In genomic region chr16:50816901-50817555, GRCh38 we compare ENCODE assay signal across 23 cellular contexts.
"Had no signal": no experiment of that assay in that cellular context is flagged by ENCODE, and none has a peak within 500 bp of the region (broad histone marks: within the 10 kb centered on the region; RNA-seq: fewer than 3 reads in every experiment).

No MANE protein-coding gene starts in this region.

- H3K36me3 Mint-ChIP-seq: activated naive CD8-positive, alpha-beta T cell treated with anti-CD3 and anti-CD28 coated beads for 36 hours had no signal

- DNase-seq: activated CD4-positive, alpha-beta memory T cell treated with anti-CD3 and anti-CD28 coated beads, Interleukin-2, amount 10 ng/mL, durations not matched to agents 7 days and 5 days; activated CD4-positive, alpha-beta T cell treated with anti-CD3 and anti-CD28 coated beads for 1 hour; activated CD4-positive, alpha-beta T cell treated with anti-CD3 and anti-CD28 coated beads for 48 hours; activated CD4-positive, CD25-positive, alpha-beta regulatory T cell; activated naive CD4-positive, alpha-beta T cell treated with anti-CD3 and anti-CD28 coated beads, Interleukin-2, amount 50 U/mL, for 16 hours; activated naive CD8-positive, alpha-beta T cell treated with anti-CD3 and anti-CD28 coated beads for 36 hours; activated T-cell treated with anti-CD3 and anti-CD28 coated beads, Interleukin-2, amount 50 U/mL, for 24 hours; amniotic stem cell; aorta; brain microvascular endothelial cell; MM.1S; MV-4-11; NCI-H1092; NCI-H1436 treated with DMSO at 0.1 percent for 48 hours; NCI-H1694 treated with DMSO at 0.1 percent for 48 hours; NCI-H2029; NCI-H345; NCI-H524 treated with DMSO at 0.1 percent for 48 hours; SHP77; SJCRH30; T1000; WERI-Rb-1 had no signal

- H3K4me1 Mint-ChIP-seq: activated CD4-positive, alpha-beta memory T cell treated with anti-CD3 and anti-CD28 coated beads, Interleukin-2, amount 10 ng/mL, durations not matched to agents 7 days and 5 days; activated naive CD8-positive, alpha-beta T cell treated with anti-CD3 and anti-CD28 coated beads for 36 hours had no signal

- ATAC-seq: Panc1 had no signal

- H3K9me3 Mint-ChIP-seq: activated CD4-positive, alpha-beta memory T cell treated with anti-CD3 and anti-CD28 coated beads, Interleukin-2, amount 10 ng/mL, durations not matched to agents 7 days and 5 days; activated naive CD8-positive, alpha-beta T cell treated with anti-CD3 and anti-CD28 coated beads for 36 hours; activated T-cell treated with anti-CD3 and anti-CD28 coated beads, Interleukin-2, amount 50 U/mL, for 24 hours had no signal

- H3K27me3 Mint-ChIP-seq: activated CD4-positive, alpha-beta memory T cell treated with anti-CD3 and anti-CD28 coated beads, Interleukin-2, amount 10 ng/mL, durations not matched to agents 7 days and 5 days; activated naive CD8-positive, alpha-beta T cell treated with anti-CD3 and anti-CD28 coated beads for 36 hours; activated T-cell treated with anti-CD3 and anti-CD28 coated beads, Interleukin-2, amount 50 U/mL, for 24 hours had no signal

- H3K27ac Mint-ChIP-seq: activated CD4-positive, alpha-beta memory T cell treated with anti-CD3 and anti-CD28 coated beads, Interleukin-2, amount 10 ng/mL, durations not matched to agents 7 days and 5 days; activated naive CD8-positive, alpha-beta T cell treated with anti-CD3 and anti-CD28 coated beads for 36 hours; activated T-cell treated with anti-CD3 and anti-CD28 coated beads, Interleukin-2, amount 50 U/mL, for 24 hours had no signal

- H3K4me3 Mint-ChIP-seq: activated CD4-positive, alpha-beta memory T cell treated with anti-CD3 and anti-CD28 coated beads, Interleukin-2, amount 10 ng/mL, durations not matched to agents 7 days and 5 days; activated naive CD8-positive, alpha-beta T cell treated with anti-CD3 and anti-CD28 coated beads for 36 hours; activated T-cell treated with anti-CD3 and anti-CD28 coated beads, Interleukin-2, amount 50 U/mL, for 24 hours had no signal
